In genomic region chr1:37763791-37764741, GRCh38 we compare ENCODE assay signal across 8 cellular contexts. TPM values are rescaled to one million over a fixed set of nuclear protein-coding genes. Genes with fewer than 3 reads are reported as not detected.
A peak's percentile ranks its signal among the peaks of the same experiment; 100 is the strongest.
DNase-seq lines count a peak whose midpoint lies in the region; FAIRE-seq and TF ChIP-seq lines count a peak whose summit lies in the region.

No MANE protein-coding gene starts in this region.

- peaks cover 0 to 3% (median 0%) of the 10 kb centered on the region in 4 donors for H3K4me1 ChIP-seq in liver (ENCODE audit: control insufficient read depth in 4 of 4, insufficient read depth in 4 of 4, low read length in 3 of 4)
- H3K4me1 ChIP-seq in small intestine (ENCODE audit: control insufficient read depth in 2 of 2, insufficient read depth in 1 of 2, low read depth in 1 of 2, low read length in 1 of 2) = peaks cover 0 to 2% of the 10 kb centered on the region in 2 donors

- no peak for TF ChIP-seq RAD21 in liver (IDR thresholded peaks at IDR 0.05)

- TF ChIP-seq POLR2A in GM12892 (IDR thresholded peaks at IDR 0.05; ENCODE audit: low read depth, low read length) = no peak

- H3K9me3 ChIP-seq in liver (ENCODE audit: control insufficient read depth in 4 of 4, low read length in 3 of 4) (peaks cover 0 to 3% (median 0%) of the 10 kb centered on the region in 4 donors), small intestine (ENCODE audit: control insufficient read depth, low read depth) (peaks cover 2% of the 10 kb centered on the region)

- no peak overlapping the region for H3K9ac ChIP-seq in liver (ENCODE audit: low read depth in 1 of 2, low read length in 2 of 2)

- H3K27ac ChIP-seq in liver (ENCODE audit: low read depth in 1 of 2, low read length in 2 of 2) (no peak overlapping the region), small intestine (ENCODE audit: low read depth in 1 of 2, low read length in 1 of 2) (no peak overlapping the region)

- no peak overlapping the region for H3K4me3 ChIP-seq in liver (ENCODE audit: low read depth in 1 of 3, low read length in 3 of 3)
- H3K4me3 ChIP-seq in small intestine (ENCODE audit: low read depth in 1 of 2, low read length in 2 of 2) = no peak overlapping the region

- H3K27me3 ChIP-seq in liver (ENCODE audit: control insufficient read depth in 4 of 4, insufficient read depth in 4 of 4, low read length in 3 of 4) (peaks cover 0 to 25% (median 9%) of the 10 kb centered on the region in 4 donors), small intestine (ENCODE audit: control insufficient read depth in 2 of 2, insufficient read depth in 2 of 2, low read length in 2 of 2) (peaks cover 7 to 45% of the 10 kb centered on the region in 2 donors)

- no peak for FAIRE-seq in GM12892 (lab: Jason Lieb, UNC)
- FAIRE-seq in small intestine (lab: Jason Lieb, UNC) = no peak

- TF ChIP-seq CTCF in GM10266 (IDR thresholded peaks at IDR 0.05; ENCODE audit: control insufficient read depth, insufficient read depth, low read depth, missing control alignments) (no peak), liver (IDR thresholded peaks at IDR 0.05; ENCODE audit: low read depth, low read length, missing input control) (no peak)

- DNase-seq in GM10266 (ENCODE audit: extremely low spot score) = peak; percentile 76
- DNase-seq in NCI-H146 (lab: John Stamatoyannopoulos, UW) = peak; percentile 7
- DNase-seq in amniotic stem cell (lab: John Stamatoyannopoulos, UW) = peak; percentile 4
- DNase-seq in NCI-H1930 (lab: John Stamatoyannopoulos, UW) = no peak
- DNase-seq in GM12892 (ENCODE audit: insufficient read length) = no peak
- DNase-seq in NAMALWA (ENCODE audit: low spot score) = no peak
- no peak for DNase-seq in small intestine

- 15% methylated on average over 51 of the region's 51 CpGs for WGBS in liver
- WGBS in small intestine, 3 donors = 16 to 31% (median 24%) methylated on average over 43 to 51 of the region's 51 CpGs

- no peaks in the 10 kb centered on the region for H3K36me3 ChIP-seq in liver (ENCODE audit: control insufficient read depth in 4 of 4, insufficient read depth in 3 of 4, low read depth in 1 of 4, low read length in 3 of 4)
- no peaks in the 10 kb centered on the region for H3K36me3 ChIP-seq in small intestine (ENCODE audit: control insufficient read depth in 2 of 2, insufficient read depth in 2 of 2, low read length in 2 of 2)

TF ChIP-seq in liver, 16 proteins besides CTCF, POLR2A, EP300 and RAD21:
- TF ChIP-seq JUND (IDR thresholded peaks at IDR 0.05) = no peak
- peak; percentile 99 for TF ChIP-seq REST (IDR thresholded peaks at IDR 0.05)
TF ChIP-seq in liver: peak in this region for 1.

RNA-seq across cellular contexts. Expression of gene EPHA10, which starts 0.9 kb away (rescaled TPM):
- under 1 TPM; under 0.01 to 0.09 TPM for total RNA-seq in liver
- polyA plus RNA-seq in liver = under 1 TPM in 1 of 2 donors, not detected in 1; 0.03 TPM
- polyA plus RNA-seq in GM12892 (2012; ENCODE audit: missing spikeins) = 0.17 TPM
- polyA plus RNA-seq in small intestine = 1 to 10 TPM; 1.9 to 5.4 (median 5.1) TPM

RNA-seq across cellular contexts. Expression of gene MANEAL, which starts 29.6 kb away (rescaled TPM):
- 1 to 10 TPM; 1.0 to 1.8 TPM for total RNA-seq in liver
- polyA plus RNA-seq in liver (1 to 10 TPM in 1 of 2 donors, under 1 TPM in 1; 0.96 to 6.2 TPM), small intestine (1 to 10 TPM in 1 of 3 donors, under 1 TPM in 2; 0.81 to 6.1 (median 0.89) TPM)
- 12.0 TPM for polyA plus RNA-seq in GM12892 (2012; ENCODE audit: missing spikeins)

RNA-seq across cellular contexts. Expression of gene C1orf122, which starts 43.5 kb away (rescaled TPM):
- 10 to 100 TPM in 1 of 2 donors, 1 to 10 TPM in 1; 4.5 to 12.5 TPM for total RNA-seq in liver
- polyA plus RNA-seq in liver = 10 to 100 TPM; 24.0 to 45.1 TPM
- 11.1 TPM for polyA plus RNA-seq in GM12892 (2012; ENCODE audit: missing spikeins)
- polyA plus RNA-seq in small intestine = 10 to 100 TPM; 38.4 to 44.0 (median 38.9) TPM

RNA-seq across cellular contexts. Expression of gene YRDC, which starts 43.9 kb away (rescaled TPM):
- total RNA-seq in liver = 1 to 10 TPM; 9.3 to 9.4 TPM
- polyA plus RNA-seq in liver = 1 to 10 TPM; 4.4 to 9.8 TPM
- 31.7 TPM for polyA plus RNA-seq in GM12892 (2012; ENCODE audit: missing spikeins)
- polyA plus RNA-seq in small intestine = 10 to 100 TPM; 14.3 to 15.7 (median 14.5) TPM

Comparison
In these comparisons a context has a peak if more than half of its experiments do, and no peak if none do; other contexts are left out.
1. DNase-seq: peak in GM10266 (single experiment), NCI-H146 (single experiment) and amniotic stem cell (single experiment); none in NCI-H1930 (0 of 2), GM12892 (single experiment), NAMALWA (single experiment) and small intestine (single experiment).